In genomic region chr2:102185347-102185746, GRCh38 we compare ENCODE assay signal across 9 cellular contexts. TPM values are rescaled to one million over a fixed set of nuclear protein-coding genes. Genes with fewer than 3 reads are reported as not detected.
DNase-seq lines count a peak whose midpoint lies in the region; ATAC-seq, FAIRE-seq and TF ChIP-seq lines count a peak whose summit lies in the region.
"Had no signal": no experiment of that assay in that cellular context is flagged by ENCODE, and none has a peak within 500 bp of the region (broad histone marks: within the 10 kb centered on the region; RNA-seq: fewer than 3 reads in every experiment).

No MANE protein-coding gene starts in this region.

- no peaks in the 10 kb centered on the region for H4K20me1 ChIP-seq in astrocyte (ENCODE audit: insufficient read depth, low read length)

- FAIRE-seq in astrocyte (lab: Jason Lieb, UNC): no peak

- H3K4me1 ChIP-seq in astrocyte (ENCODE audit: insufficient read depth, low read length) (peaks cover 6% of the 10 kb centered on the region), left lung (peaks cover 0 to 11% of the 10 kb centered on the region in 2 donors)

- intact Hi-C loops in left lung (cut with DNase I): no loop called here

- no peaks in the 10 kb centered on the region for H3K36me3 Mint-ChIP-seq in astrocyte (ENCODE audit: low read depth, unreplicated experiment)
- no peaks in the 10 kb centered on the region for H3K36me3 Mint-ChIP-seq in T-cell

- POLR2A ChIA-PET in AG04450 (lab: Yijun Ruan, JAX): no interaction called here
- POLR2A ChIA-PET in T-cell (lab: Charles Lee): interaction anchor here in 1 of 2 donors (0.6 kb wide), 1 partner anchor 101 kb away, joined by 5 read pairs; no protein-coding TSS in a partner anchor

- no peaks in the 10 kb centered on the region for H3K36me3 ChIP-seq in astrocyte (ENCODE audit: insufficient read depth, low read length)
- no peaks in the 10 kb centered on the region for H3K36me3 ChIP-seq in left lung

- H3K27me3 ChIP-seq in AG04450 (ENCODE audit: control insufficient read depth, insufficient read depth, low read length): no peaks in the 10 kb centered on the region
- H3K27me3 ChIP-seq in astrocyte (ENCODE audit: insufficient read depth, low read length): no peaks in the 10 kb centered on the region
- H3K27me3 ChIP-seq in left lung: peaks cover 0 to 10% of the 10 kb centered on the region in 2 donors

- DNase-seq in AG04450 (ENCODE audit: low read depth, low spot score) (no peak), astrocyte (ENCODE audit: low read depth) (no peak), left lung (no peak), NOMO-1 treated with DMSO at 0.1 percent for 48 hours (lab: John Stamatoyannopoulos, UW; ENCODE audit: unreplicated experiment) (no peak), activated T-cell treated with anti-CD3 and anti-CD28 coated beads for 4 hours (no peak), T-cell (no peak)

- H3K4me3 Mint-ChIP-seq in astrocyte (ENCODE audit: unreplicated experiment) (no peak overlapping the region), T-cell (no peak overlapping the region)
- H3K4me3 Mint-ChIP-seq: central memory CD8-positive, alpha-beta T cell had no signal

- ATAC-seq in left lung (no peak), GM21619 (IDR thresholded peaks at IDR 0.05; ENCODE audit: unreplicated experiment) (no peak), T-cell (replicated peaks in 1 of 4) (no peak)

- CTCF ChIA-PET in AG04450 (lab: Charles Lee) (interaction anchor here (1.0 to 4.5 kb wide), 4 partner anchors 15 to 165 kb away, joined by 3 to 32 read pairs (median 8); no protein-coding TSS in a partner anchor), T-cell (lab: Charles Lee) (interaction anchor here in 1 of 2 donors (0.6 kb wide), 1 partner anchor 178 kb away, joined by 3 read pairs; no protein-coding TSS in a partner anchor)

- H3K27ac Mint-ChIP-seq in astrocyte (ENCODE audit: unreplicated experiment) (no peak overlapping the region), T-cell (no peak overlapping the region)

- H3K9ac ChIP-seq in astrocyte (ENCODE audit: low read length): no peak overlapping the region

- H2AFZ ChIP-seq in astrocyte (ENCODE audit: low read depth, low read length): no peak overlapping the region

- H3K4me3 ChIP-seq in AG04450 (ENCODE audit: low read depth, low read length) (no peak overlapping the region), astrocyte (ENCODE audit: insufficient read depth, low read depth, low read length) (no peak overlapping the region), left lung (no peak overlapping the region)

- no peaks in the 10 kb centered on the region; the same call in 1 of the 2 replicates for H3K9me3 ChIP-seq in AG04450 (ENCODE audit: control insufficient read depth, insufficient read depth, low read length)
- H3K9me3 ChIP-seq in astrocyte (ENCODE audit: insufficient read depth, low read depth, low read length): no peaks in the 10 kb centered on the region
- no peaks in the 10 kb centered on the region for H3K9me3 ChIP-seq in left lung

- peaks cover 2% of the 10 kb centered on the region for H3K9me3 Mint-ChIP-seq in astrocyte (ENCODE audit: unreplicated experiment)
- no peaks in the 10 kb centered on the region for H3K9me3 Mint-ChIP-seq in T-cell
- H3K9me3 Mint-ChIP-seq: central memory CD8-positive, alpha-beta T cell had no signal

- TF ChIP-seq CTCF in AG04450 (IDR thresholded peaks at IDR 0.05; ENCODE audit: low read depth, low read length) (peak; percentile 56), GM12874 (IDR thresholded peaks at IDR 0.05; ENCODE audit: insufficient read depth, low read depth, low read length) (peak; percentile 32; the same call in 1 of the 2 replicates), astrocyte (IDR thresholded peaks at IDR 0.05; ENCODE audit: insufficient read depth, low read depth, low read length) (peak; percentile 48), left lung (IDR thresholded peaks at IDR 0.05) (peak; percentile 38 to 39)

- H3K4me1 Mint-ChIP-seq in astrocyte (ENCODE audit: low read depth, unreplicated experiment) (peaks cover 4% of the 10 kb centered on the region), T-cell (peaks cover 6 to 22% (median 13%) of the 10 kb centered on the region in 3 donors)

- H3K27ac ChIP-seq in AG04450 (ENCODE audit: low read depth, low read length) (no peak overlapping the region), astrocyte (ENCODE audit: low read depth, low read length) (no peak overlapping the region), left lung (no peak overlapping the region)

- H3K79me2 ChIP-seq in astrocyte (ENCODE audit: insufficient read depth, low read length): no peaks in the 10 kb centered on the region

- H3K27me3 Mint-ChIP-seq in astrocyte (ENCODE audit: low read depth, unreplicated experiment) (peaks cover 17% of the 10 kb centered on the region), T-cell (peaks cover 15 to 22% of the 10 kb centered on the region in 2 donors)

- no peak overlapping the region for H3K4me2 ChIP-seq in astrocyte (ENCODE audit: low read length)

RNA-seq across cellular contexts. Expression of gene IL1RL2, which starts 1.5 kb away (rescaled TPM):
- 0.37 and 0.72 TPM in 2 replicates for polyA plus RNA-seq in AG04450 (2011; rRNA removed)
- 0.32 and 0.83 TPM in 2 replicates for polyA minus RNA-seq in AG04450 (2011; rRNA and poly(A)+ RNA removed)
- total RNA-seq in astrocyte (0.43 TPM in 1 of 2 replicates, not detected in the other), left lung (1 to 10 TPM; 1.5 to 2.5 TPM), T-cell (not detected)

RNA-seq across cellular contexts. Expression of gene IL1R1, which starts 42.8 kb away (rescaled TPM):
- polyA plus RNA-seq in AG04450 (2011; rRNA removed): 88.8 and 102 TPM in 2 replicates
- 48.1 and 53.2 TPM in 2 replicates for polyA minus RNA-seq in AG04450 (2011; rRNA and poly(A)+ RNA removed)
- total RNA-seq in astrocyte (6.9 and 7.5 TPM in 2 replicates), left lung (100 to 1,000 TPM; 142 to 224 TPM), T-cell (1 to 10 TPM in 4 of 5 donors, under 1 TPM in 1; 0.43 to 4.5 (median 1.7) TPM)

Comparison
In these comparisons a context has a peak if more than half of its experiments do, and no peak if none do; other contexts are left out.
1. RNA of gene IL1R1, which starts 42.8 kb away (total RNA-seq): 142 to 224 TPM in left lung; 6.9 to 7.5 TPM in astrocyte and 0.43 to 4.5 TPM in T-cell; every median in the first group is over 10 times any median in the second.
2. Peak in every context shown above with its lines, with median percentiles within 50 percentile points of each other: CTCF ChIP-seq.